17 cellular contexts compared by ENCODE assay signal in genomic region chr10:125886914-125887512, GRCh38. TPM values are rescaled to one million over a fixed set of nuclear protein-coding genes. Genes with fewer than 3 reads are reported as not detected.
"Had no signal": no experiment of that assay in that cellular context is flagged by ENCODE, and none has a peak within 500 bp of the region (broad histone marks: within the 10 kb centered on the region; RNA-seq: fewer than 3 reads in every experiment).

No MANE protein-coding gene starts in this region.

- H3K27me3 Mint-ChIP-seq: activated CD4-positive, alpha-beta T cell treated with anti-CD3 and anti-CD28 coated beads, Interleukin-2, amount 10 ng/mL, durations not matched to agents 24 days and 14 days; activated naive CD8-positive, alpha-beta T cell treated with anti-CD3 and anti-CD28 coated beads, Interleukin-2, amount 50 U/mL, for 24 hours; activated T-cell treated with anti-CD3 and anti-CD28 coated beads, Interleukin-2, amount 50 U/mL, for 24 hours; naive thymus-derived CD8-positive, alpha-beta T cell had no signal

- H3K27me3 ChIP-seq: brain microvascular endothelial cell, colonic mucosa, pancreas, sigmoid colon had no signal

- H3K9me3 Mint-ChIP-seq: activated CD4-positive, alpha-beta T cell treated with anti-CD3 and anti-CD28 coated beads, Interleukin-2, amount 10 ng/mL, durations not matched to agents 24 days and 14 days; activated naive CD4-positive, alpha-beta T cell treated with anti-CD3 and anti-CD28 coated beads for 36 hours; activated naive CD8-positive, alpha-beta T cell treated with anti-CD3 and anti-CD28 coated beads, Interleukin-2, amount 50 U/mL, for 24 hours; activated T-cell treated with anti-CD3 and anti-CD28 coated beads, Interleukin-2, amount 50 U/mL, for 24 hours; central memory CD8-positive, alpha-beta T cell had no signal

- H3K4me3 ChIP-seq: colonic mucosa, pancreas, sigmoid colon had no signal

- DNase-seq: activated CD4-positive, alpha-beta T cell treated with anti-CD3 and anti-CD28 coated beads, Interleukin-2, amount 10 ng/mL, durations not matched to agents 24 days and 14 days; activated CD8-positive, alpha-beta T cell treated with anti-CD3 and anti-CD28 coated beads, Interleukin-2, amount 10 ng/mL, durations not matched to agents 7 days and 5 days; activated naive CD4-positive, alpha-beta T cell treated with anti-CD3 and anti-CD28 coated beads for 36 hours; activated naive CD8-positive, alpha-beta T cell treated with anti-CD3 and anti-CD28 coated beads, Interleukin-2, amount 50 U/mL, for 24 hours; activated T-cell treated with anti-CD3 and anti-CD28 coated beads, Interleukin-2, amount 50 U/mL, for 24 hours; anterior cingulate cortex; brain microvascular endothelial cell; colonic mucosa; endodermal cell; naive thymus-derived CD8-positive, alpha-beta T cell; pancreas; sigmoid colon; stimulated activated CD8-positive, alpha-beta memory T cell treated with anti-CD3 and anti-CD28 coated beads, Interleukin-4, amount 100 ng/mL, for 48 hours; stimulated activated naive CD4-positive, alpha-beta T cell; T1000 had no signal

- H3K4me1 ChIP-seq: colonic mucosa, sigmoid colon had no signal

- H3K4me3 Mint-ChIP-seq: activated CD4-positive, alpha-beta T cell treated with anti-CD3 and anti-CD28 coated beads, Interleukin-2, amount 10 ng/mL, durations not matched to agents 24 days and 14 days; activated CD8-positive, alpha-beta T cell treated with anti-CD3 and anti-CD28 coated beads, Interleukin-2, amount 10 ng/mL, durations not matched to agents 7 days and 5 days; activated naive CD4-positive, alpha-beta T cell treated with anti-CD3 and anti-CD28 coated beads for 36 hours; activated naive CD8-positive, alpha-beta T cell treated with anti-CD3 and anti-CD28 coated beads, Interleukin-2, amount 50 U/mL, for 24 hours; activated T-cell treated with anti-CD3 and anti-CD28 coated beads, Interleukin-2, amount 50 U/mL, for 24 hours; central memory CD8-positive, alpha-beta T cell; endodermal cell; naive thymus-derived CD8-positive, alpha-beta T cell had no signal

- H3K27ac Mint-ChIP-seq: activated CD4-positive, alpha-beta T cell treated with anti-CD3 and anti-CD28 coated beads, Interleukin-2, amount 10 ng/mL, durations not matched to agents 24 days and 14 days; activated CD8-positive, alpha-beta T cell treated with anti-CD3 and anti-CD28 coated beads, Interleukin-2, amount 10 ng/mL, durations not matched to agents 7 days and 5 days; activated naive CD4-positive, alpha-beta T cell treated with anti-CD3 and anti-CD28 coated beads for 36 hours; activated naive CD8-positive, alpha-beta T cell treated with anti-CD3 and anti-CD28 coated beads, Interleukin-2, amount 50 U/mL, for 24 hours; activated T-cell treated with anti-CD3 and anti-CD28 coated beads, Interleukin-2, amount 50 U/mL, for 24 hours; endodermal cell; naive thymus-derived CD8-positive, alpha-beta T cell had no signal

- H3K4me1 Mint-ChIP-seq: activated CD4-positive, alpha-beta T cell treated with anti-CD3 and anti-CD28 coated beads, Interleukin-2, amount 10 ng/mL, durations not matched to agents 24 days and 14 days; activated naive CD8-positive, alpha-beta T cell treated with anti-CD3 and anti-CD28 coated beads, Interleukin-2, amount 50 U/mL, for 24 hours; central memory CD8-positive, alpha-beta T cell had no signal

- H3K27ac ChIP-seq: brain microvascular endothelial cell, colonic mucosa, pancreas, sigmoid colon had no signal

- H3K9me3 ChIP-seq: colonic mucosa, pancreas, sigmoid colon had no signal

- ATAC-seq: activated CD8-positive, alpha-beta T cell treated with anti-CD3 and anti-CD28 coated beads, Interleukin-2, amount 10 ng/mL, durations not matched to agents 7 days and 5 days; activated naive CD8-positive, alpha-beta T cell treated with anti-CD3 and anti-CD28 coated beads, Interleukin-2, amount 50 U/mL, for 24 hours; naive thymus-derived CD8-positive, alpha-beta T cell had no signal

- H3K36me3 ChIP-seq: brain microvascular endothelial cell, colonic mucosa, pancreas, sigmoid colon had no signal

RNA-seq across cellular contexts. Expression of gene FANK1, which starts 9.4 kb away (rescaled TPM):
- total RNA-seq: activated CD4-positive, alpha-beta T cell treated with anti-CD3 and anti-CD28 coated beads, Interleukin-2, amount 10 ng/mL, durations not matched to agents 24 days and 14 days; activated CD8-positive, alpha-beta T cell treated with anti-CD3 and anti-CD28 coated beads, Interleukin-2, amount 10 ng/mL, durations not matched to agents 7 days and 5 days; T-helper 1 cell treated with Interleukin-12 subunit alpha and Interleukin-12 subunit beta and Interleukin-4 antibody, amounts not matched to agents 30 ng/mL and 1 ng/mL, for 36 hours had no signal
- polyA plus RNA-seq: naive thymus-derived CD8-positive, alpha-beta T cell had no signal
